24 cellular contexts compared by ENCODE assay signal in the genomic region with DNA sequence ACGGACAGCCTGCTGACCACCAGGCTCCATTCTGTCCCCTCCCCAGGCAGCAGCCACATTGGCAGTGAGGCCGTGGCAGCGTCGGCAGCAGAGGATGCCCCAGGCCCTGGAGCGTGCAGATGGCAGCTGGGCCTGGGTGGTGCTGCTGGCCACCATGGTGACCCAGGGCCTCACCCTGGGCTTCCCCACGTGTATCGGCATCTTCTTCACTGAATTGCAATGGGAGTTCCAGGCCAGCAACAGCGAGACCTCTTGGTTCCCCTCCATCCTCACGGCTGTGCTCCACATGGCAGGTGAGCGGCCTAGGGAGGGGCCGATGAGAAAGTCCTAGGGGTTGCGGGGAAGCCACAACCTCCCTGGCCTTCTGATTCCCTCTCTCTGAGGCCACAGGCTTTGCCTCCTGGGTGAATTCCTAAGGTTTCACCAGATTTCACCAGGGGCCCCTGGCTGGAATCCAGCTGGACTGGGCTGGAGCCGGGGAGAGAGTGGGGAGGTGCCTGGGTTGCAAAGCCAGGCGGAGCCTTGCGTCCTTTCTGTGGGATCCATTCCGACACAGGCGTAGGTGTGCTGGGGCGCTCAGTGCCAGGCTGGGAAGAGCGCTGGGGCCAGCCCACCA. TPM values are rescaled to one million over a fixed set of nuclear protein-coding genes. Genes with fewer than 3 reads are reported as not detected.
DNase-seq lines count a peak whose midpoint lies in the region; ATAC-seq, FAIRE-seq and TF ChIP-seq lines count a peak whose summit lies in the region.
"Had no signal": no experiment of that assay in that cellular context is flagged by ENCODE, and none has a peak within 500 bp of the region (broad histone marks: within the 10 kb centered on the region; RNA-seq: fewer than 3 reads in every experiment).

No MANE protein-coding gene starts in this region.

- H3K27me3 ChIP-seq in Peyer's patch (no peaks in the 10 kb centered on the region), trophoblast cell (ENCODE audit: insufficient read depth, low read length) (no peaks in the 10 kb centered on the region)
- H3K27me3 ChIP-seq: BLaER1, heart right ventricle, ovary had no signal

- H3K14ac ChIP-seq in trophoblast cell (ENCODE audit: low read length): peak overlapping the region; percentile 88

- H2BK12ac ChIP-seq in trophoblast cell (ENCODE audit: low read length): peak overlapping the region; percentile 91

- H3K36me3 ChIP-seq in Peyer's patch (peaks cover 0 to 10% (median 0%) of the 10 kb centered on the region in 3 donors), kidney (ENCODE audit: control insufficient read depth in 1 of 2, insufficient read depth in 2 of 2, low read length in 2 of 2) (no peaks in the 10 kb centered on the region), trophoblast cell (ENCODE audit: control insufficient read depth in 1 of 2, insufficient read depth in 2 of 2, low read length in 2 of 2) (peaks cover 6 to 9% of the 10 kb centered on the region in 2 experiments)
- H3K36me3 ChIP-seq: BLaER1, ovary had no signal

- WGBS in A549 (ENCODE audit: missing lambda C conversion rate): 82% methylated on average over 18 of the region's 19 CpGs
- no CpG with 5 or more reads among the region's 19 CpGs for WGBS in trophoblast cell (ENCODE audit: extremely low coverage, insufficient coverage, insufficient read length)

- intact Hi-C loops in kidney (cut with DNase I): no loop called here

- TF ChIP-seq POLR2A in A549 (IDR thresholded peaks at IDR 0.05; ENCODE audit: low read length) (no peak), Peyer's patch (IDR thresholded peaks at IDR 0.05) (no peak)

- POLR2A ChIA-PET in A549 (lab: Yijun Ruan, JAX): interaction anchor here (0.6 to 2.0 kb wide), 2 partner anchors 16 to 31 kb away, joined by 3 to 10 read pairs; partner anchors contain the start of gene ARMC7

- FAIRE-seq in A549 (lab: Jason Lieb, UNC) (no peak), kidney (lab: Jason Lieb, UNC) (no peak)
- FAIRE-seq: GM12878, keratinocyte had no signal

- peak overlapping the region; percentile 68 for H2BK5ac ChIP-seq in trophoblast cell (ENCODE audit: low read depth, low read length, poor library complexity)

- H3K23ac ChIP-seq in trophoblast cell (ENCODE audit: low read length): no peak overlapping the region

- no peak overlapping the region for H2AFZ ChIP-seq in trophoblast cell (ENCODE audit: insufficient read depth, low read length, poor library complexity)

- peak overlapping the region; percentile 77 for H4K8ac ChIP-seq in trophoblast cell (ENCODE audit: low read depth, low read length)

- H4K12ac ChIP-seq in trophoblast cell (ENCODE audit: low read depth, low read length): peak overlapping the region; percentile 45

- CTCF ChIA-PET in A549 (lab: Yijun Ruan, JAX): interaction anchor here (0.6 to 81.8 kb wide), 5 partner anchors 7 to 146 kb away, joined by 3 to 3429 read pairs (median 10); partner anchors contain the start of genes ARMC7, ATP5PD, KCTD2 and NT5C

- H3K9me3 ChIP-seq in A549 (no peaks in the 10 kb centered on the region), Peyer's patch (no peaks in the 10 kb centered on the region), kidney (ENCODE audit: control insufficient read depth in 1 of 2, low read length in 2 of 2) (no peaks in the 10 kb centered on the region), trophoblast cell (ENCODE audit: insufficient read depth, low read depth, low read length) (peaks cover 5% of the 10 kb centered on the region)
- H3K9me3 ChIP-seq: BLaER1, heart right ventricle, ovary had no signal

- peak overlapping the region; percentile 69 to 96 for H3K27ac ChIP-seq in A549
- peak overlapping the region in 3 of 4 donors; percentile 40 to 100 (median 95) for H3K27ac ChIP-seq in Peyer's patch
- H3K27ac ChIP-seq in kidney (ENCODE audit: low read depth in 2 of 2, low read length in 2 of 2): peak overlapping the region; percentile 7 to 47
- H3K27ac ChIP-seq in trophoblast cell (ENCODE audit: low read depth, low read length): peak overlapping the region; percentile 65
- H3K27ac ChIP-seq: BLaER1, heart right ventricle had no signal

- H3K18ac ChIP-seq in trophoblast cell (ENCODE audit: low read length): peak overlapping the region; percentile 87

- no peak for TF ChIP-seq EP300 in A549 (IDR thresholded peaks at IDR 0.05)

- TF ChIP-seq CTCF in A549 (IDR thresholded peaks at IDR 0.05): no peak
- no peak for TF ChIP-seq CTCF in Peyer's patch (IDR thresholded peaks at IDR 0.05)
- no peak for TF ChIP-seq CTCF in kidney (IDR thresholded peaks at IDR 0.05; ENCODE audit: borderline replicate concordance, extremely low read depth, insufficient read depth)

- peaks cover 22% of the 10 kb centered on the region for H3K79me1 ChIP-seq in trophoblast cell (ENCODE audit: low read length)

- peak overlapping the region; percentile 64 for H3K4ac ChIP-seq in trophoblast cell (ENCODE audit: low read depth, low read length)

- ATAC-seq in A549 (0 out of 6 replicates have a peak, but pooled peaks of 1 of the 2 experiments have one; percentile 4), GM19324 (IDR thresholded peaks at IDR 0.05; ENCODE audit: low FRiP score, unreplicated experiment) (no peak)
- ATAC-seq: GM12878; heart right ventricle; sciatic nerve; stimulated activated naive CD8-positive, alpha-beta T cell treated with anti-CD3 and anti-CD28 coated beads, Interleukin-15, Interleukin-2, amounts not matched to agents 100 U/mL and 50 U/mL, for 24 hours had no signal

- H3K9ac ChIP-seq in kidney (ENCODE audit: low read length in 2 of 2): no peak overlapping the region
- no peak overlapping the region for H3K9ac ChIP-seq in trophoblast cell (ENCODE audit: low read length)
- H3K9ac ChIP-seq: BLaER1 had no signal

- peaks cover 85% of the 10 kb centered on the region for H3K4me1 ChIP-seq in A549
- H3K4me1 ChIP-seq in Peyer's patch: peaks cover 0 to 73% (median 4%) of the 10 kb centered on the region in 4 donors
- H3K4me1 ChIP-seq in kidney (ENCODE audit: control insufficient read depth in 1 of 2, insufficient read depth in 1 of 2, low read depth in 1 of 2, low read length in 2 of 2): peaks cover 14 to 38% of the 10 kb centered on the region in 2 donors
- H3K4me1 ChIP-seq in trophoblast cell (ENCODE audit: control insufficient read depth in 1 of 2, insufficient read depth in 2 of 2, low read length in 2 of 2): peaks cover 43 to 46% of the 10 kb centered on the region in 2 experiments

- peak overlapping the region; percentile 92 for H4K91ac ChIP-seq in trophoblast cell (ENCODE audit: low read depth, low read length)

- DNase-seq in A549 (ENCODE audit: low read depth in 1 of 2, low spot score in 1 of 2) (peak in 1 of 2 experiments; percentile 42), Peyer's patch (no peak), kidney (peak; percentile 84), trophoblast cell (peak; percentile 94 to 96), NCI-H345 (lab: John Stamatoyannopoulos, UW) (no peak), NCI-H2029 (lab: John Stamatoyannopoulos, UW) (no peak), AML-193 (lab: John Stamatoyannopoulos, UW) (no peak)
- DNase-seq: 8988T; activated CD4-positive, alpha-beta T cell treated with anti-CD3 and anti-CD28 coated beads, Interleukin-2, amount 50 U/mL, for 1 hour; activated naive CD4-positive, alpha-beta T cell treated with Interleukin-2 at 50 U/mL for 16 hours; aorta; cerebellar nuclear complex; endodermal cell; GF-D8; heart right ventricle; HFFc6; NCI-H1417; stimulated activated naive CD8-positive, alpha-beta T cell treated with anti-CD3 and anti-CD28 coated beads, Interleukin-15, Interleukin-2, amounts not matched to agents 100 U/mL and 50 U/mL, for 24 hours had no signal

- H3K4me3 ChIP-seq in A549 (no peak overlapping the region), Peyer's patch (no peak overlapping the region), kidney (ENCODE audit: low read length in 2 of 2) (no peak overlapping the region), trophoblast cell (ENCODE audit: low read depth, low read length) (no peak overlapping the region)
- H3K4me3 ChIP-seq: BLaER1, GM12878, heart right ventricle, ovary had no signal

- H3K79me2 ChIP-seq in trophoblast cell (ENCODE audit: control insufficient read depth, insufficient read depth, low read length, poor library complexity): peaks cover 10% of the 10 kb centered on the region

- TF ChIP-seq RAD21 in A549 (conservative IDR thresholded peaks at IDR 0.05 in 1 of 2, IDR thresholded peaks at IDR 0.05 in 1 of 2): no peak

- H2AK5ac ChIP-seq in trophoblast cell (ENCODE audit: low read length): peak overlapping the region; percentile 93

- H3K4me2 ChIP-seq in A549 (peak overlapping the region; percentile 92), trophoblast cell (ENCODE audit: low read length) (peak overlapping the region; percentile 37)
- H3K4me2 ChIP-seq: BLaER1 had no signal

- H2BK120ac ChIP-seq in trophoblast cell (ENCODE audit: insufficient read depth, low read length, poor library complexity): peak overlapping the region; percentile 79

RNA-seq across cellular contexts. Expression of gene SLC16A5, which starts 5.9 kb away (rescaled TPM):
- polyA plus RNA-seq in A549 (2011; rRNA removed): 19.0 and 20.1 TPM in 2 replicates
- 33.8 and 57.1 TPM in 2 replicates for polyA plus RNA-seq in A549 (2012; cell fraction: cytosol; rRNA removed)
- polyA plus RNA-seq in A549 (2012; cell fraction: nucleus; rRNA removed): 110 and 141 TPM in 2 replicates
- polyA plus RNA-seq in A549 (2017; fragmentation: RNase III; extraction: RNeasy Plus Mini Kit Qiagen cat#74134 plus additional on column Dnase treatment): 19.5 to 27.6 TPM (median 27.2 TPM) in 3 replicates
- polyA minus RNA-seq in A549 (2011; rRNA and poly(A)+ RNA removed): 22.9 and 29.3 TPM in 2 replicates
- total RNA-seq in Peyer's patch: 100 to 1,000 TPM in 3 of 4 donors, 10 to 100 TPM in 1; 47.9 to 211 (median 147) TPM
- total RNA-seq in kidney: 184 TPM
- polyA plus RNA-seq in kidney (ENCODE audit: insufficient read depth, low read depth, low replicate concordance): 28.4 TPM
- 18.8 and 19.2 TPM in 2 replicates for polyA plus RNA-seq in trophoblast cell (2013)

RNA-seq across cellular contexts. Expression of gene ARMC7, which starts 16.1 kb away (rescaled TPM):
- 8.5 and 9.5 TPM in 2 replicates for polyA plus RNA-seq in A549 (2011; rRNA removed)
- polyA plus RNA-seq in A549 (2012; cell fraction: cytosol; rRNA removed): 11.0 and 13.2 TPM in 2 replicates
- polyA plus RNA-seq in A549 (2012; cell fraction: nucleus; rRNA removed): 16.6 and 18.3 TPM in 2 replicates
- polyA plus RNA-seq in A549 (2017; fragmentation: RNase III; extraction: RNeasy Plus Mini Kit Qiagen cat#74134 plus additional on column Dnase treatment): 11.3 to 13.1 TPM (median 12.6 TPM) in 3 replicates
- polyA minus RNA-seq in A549 (2011; rRNA and poly(A)+ RNA removed): 14.3 and 15.2 TPM in 2 replicates
- 10 to 100 TPM in 3 of 4 donors, 1 to 10 TPM in 1; 4.1 to 27.0 (median 24.1) TPM for total RNA-seq in Peyer's patch
- total RNA-seq in kidney: 31.8 TPM
- polyA plus RNA-seq in kidney (ENCODE audit: insufficient read depth, low read depth, low replicate concordance): 35.1 TPM
- polyA plus RNA-seq in trophoblast cell (2013): 8.6 and 8.7 TPM in 2 replicates

RNA-seq across cellular contexts. Expression of gene NT5C, which starts 37.9 kb away (rescaled TPM):
- polyA plus RNA-seq in A549 (2011; rRNA removed) (54.5 and 73.7 TPM in 2 replicates), A549 (2017; fragmentation: RNase III; extraction: RNeasy Plus Mini Kit Qiagen cat#74134 plus additional on column Dnase treatment) (83.8 to 92.2 TPM (median 91.4 TPM) in 3 replicates), kidney (ENCODE audit: insufficient read depth, low read depth, low replicate concordance) (74.9 TPM)
- polyA plus RNA-seq in A549 (2012; cell fraction: cytosol; rRNA removed): 174 and 199 TPM in 2 replicates
- 280 and 344 TPM in 2 replicates for polyA plus RNA-seq in A549 (2012; cell fraction: nucleus; rRNA removed)
- 31.1 and 36.1 TPM in 2 replicates for polyA minus RNA-seq in A549 (2011; rRNA and poly(A)+ RNA removed)
- total RNA-seq in Peyer's patch (100 to 1,000 TPM; 151 to 176 (median 156) TPM), kidney (59.4 TPM)
- polyA plus RNA-seq in trophoblast cell (2013): 45.3 and 47.2 TPM in 2 replicates

RNA-seq across cellular contexts. Expression of gene KCTD2, which starts 46.6 kb away (rescaled TPM):
- 31.3 and 34.1 TPM in 2 replicates for polyA plus RNA-seq in A549 (2011; rRNA removed)
- 19.5 and 22.6 TPM in 2 replicates for polyA plus RNA-seq in A549 (2012; cell fraction: cytosol; rRNA removed)
- polyA plus RNA-seq in A549 (2012; cell fraction: nucleus; rRNA removed): 17.5 and 23.1 TPM in 2 replicates
- 16.3 to 18.8 TPM (median 18.6 TPM) in 3 replicates for polyA plus RNA-seq in A549 (2017; fragmentation: RNase III; extraction: RNeasy Plus Mini Kit Qiagen cat#74134 plus additional on column Dnase treatment)
- polyA minus RNA-seq in A549 (2011; rRNA and poly(A)+ RNA removed): 22.1 and 25.9 TPM in 2 replicates
- 10 to 100 TPM; 14.9 to 23.5 (median 20.4) TPM for total RNA-seq in Peyer's patch
- 30.2 TPM for total RNA-seq in kidney
- polyA plus RNA-seq in kidney (ENCODE audit: insufficient read depth, low read depth, low replicate concordance): 26.0 TPM
- polyA plus RNA-seq in trophoblast cell (2013): 17.4 and 18.4 TPM in 2 replicates

RNA-seq across cellular contexts. Expression of gene ATP5PD, which starts 46.9 kb away (rescaled TPM):
- polyA plus RNA-seq in A549 (2011; rRNA removed): 314 and 333 TPM in 2 replicates
- 255 and 282 TPM in 2 replicates for polyA plus RNA-seq in A549 (2012; cell fraction: cytosol; rRNA removed)
- polyA plus RNA-seq in A549 (2012; cell fraction: nucleus; rRNA removed): 105 and 172 TPM in 2 replicates
- polyA plus RNA-seq in A549 (2017; fragmentation: RNase III; extraction: RNeasy Plus Mini Kit Qiagen cat#74134 plus additional on column Dnase treatment): 429 to 463 TPM (median 440 TPM) in 3 replicates
- 103 and 169 TPM in 2 replicates for polyA minus RNA-seq in A549 (2011; rRNA and poly(A)+ RNA removed)
- total RNA-seq in Peyer's patch: 100 to 1,000 TPM; 202 to 302 (median 247) TPM
- total RNA-seq in kidney: 261 TPM
- polyA plus RNA-seq in kidney (ENCODE audit: insufficient read depth, low read depth, low replicate concordance): 916 TPM
- 250 and 260 TPM in 2 replicates for polyA plus RNA-seq in trophoblast cell (2013)

Comparison
In these comparisons a context has a peak if more than half of its experiments do, and no peak if none do; other contexts are left out.
1. DNase-seq: peak in kidney (single experiment) and trophoblast cell (2 of 2); none in Peyer's patch (0 of 3), NCI-H345 (single experiment), NCI-H2029 (single experiment) and AML-193 (0 of 2).
2. H3K27ac ChIP-seq: peak in every context shown above with its lines; median percentile 95 in Peyer's patch; 82 in A549; 65 in trophoblast cell; 27 in kidney.